ENCODE assay signal across 12 cellular contexts in genomic region chr16:70808371-70808770, GRCh38. TPM values are rescaled to one million over a fixed set of nuclear protein-coding genes. Genes with fewer than 3 reads are reported as not detected.
A peak's percentile ranks its signal among the peaks of the same experiment; 100 is the strongest.
DNase-seq lines count a peak whose midpoint lies in the region; TF ChIP-seq lines count a peak whose summit lies in the region.
"Had no signal": no experiment of that assay in that cellular context is flagged by ENCODE, and none has a peak within 500 bp of the region (broad histone marks: within the 10 kb centered on the region; RNA-seq: fewer than 3 reads in every experiment).

No MANE protein-coding gene starts in this region.

- peak; percentile 18 for DNase-seq in A673 (ENCODE audit: low spot score)
- peak; percentile 7 for DNase-seq in RKO (ENCODE audit: low spot score)
- DNase-seq in fibroblast of the aortic adventitia (ENCODE audit: low read depth), result no peak
- no peak for DNase-seq in vagina (ENCODE audit: extremely low spot score in 2 of 2)
- DNase-seq in GM19240 (ENCODE audit: insufficient read length, low spot score), result no peak
- no peak for DNase-seq in MG63
- DNase-seq in NCI-H1092 (lab: John Stamatoyannopoulos, UW), result no peak
- DNase-seq: activated CD8-positive, alpha-beta memory T cell treated with anti-CD3 and anti-CD28 coated beads for 24 hours; activated gamma-delta T cell; gastrocnemius medialis; stimulated activated naive CD4-positive, alpha-beta T cell treated with Interleukin-2 at 50 U/mL for 16 hours had no signal

- H3K4me1 ChIP-seq in A673 (ENCODE audit: insufficient read depth, low read length, poor library complexity, severe bottlenecking) (no peaks in the 10 kb centered on the region), vagina (no peaks in the 10 kb centered on the region)
- H3K4me1 ChIP-seq: gastrocnemius medialis had no signal

- H3K9me3 ChIP-seq in A673 (ENCODE audit: low read depth, low read length, poor library complexity, severe bottlenecking), result no peaks in the 10 kb centered on the region
- H3K9me3 ChIP-seq in vagina, result no peaks in the 10 kb centered on the region
- 0 out of 2 replicates have a peak, but pooled peaks cover 2% of the 10 kb centered on the region for H3K9me3 ChIP-seq in MG63
- H3K9me3 ChIP-seq: gastrocnemius medialis had no signal

- no peak for TF ChIP-seq POLR2A in vagina (IDR thresholded peaks at IDR 0.05)

- no peak overlapping the region for H3K4me3 ChIP-seq in A673 (ENCODE audit: low read depth, low read length, poor library complexity, severe bottlenecking)
- H3K4me3 ChIP-seq in fibroblast of the aortic adventitia (ENCODE audit: low read depth, low read length), result no peak overlapping the region
- no peak overlapping the region for H3K4me3 ChIP-seq in vagina
- no peak overlapping the region for H3K4me3 ChIP-seq in MG63
- H3K4me3 ChIP-seq: gastrocnemius medialis had no signal

- CTCF ChIA-PET in A673 (lab: Charles Lee), result no interaction called here

- 0 out of 2 replicates have a peak, but pooled peaks have one; percentile 22 for TF ChIP-seq CTCF in A673 (conservative IDR thresholded peaks at IDR 0.05; ENCODE audit: low read depth, low read length)
- TF ChIP-seq CTCF in GM12874 (IDR thresholded peaks at IDR 0.05; ENCODE audit: insufficient read depth, low read depth, low read length), result peak; percentile 25; the same call in 1 of the 2 replicates
- TF ChIP-seq CTCF in fibroblast of the aortic adventitia (IDR thresholded peaks at IDR 0.05; ENCODE audit: insufficient read depth, low read length), result peak; percentile 8
- TF ChIP-seq CTCF in vagina (IDR thresholded peaks at IDR 0.05), result no peak

- POLR2A ChIA-PET in A673 (lab: Charles Lee; ENCODE audit: low non-redundant PET), result interaction anchor here (0.6 kb wide), 1 partner anchor 756 kb away, joined by 5 read pairs; no protein-coding TSS in a partner anchor

- H3K36me3 ChIP-seq in A673 (ENCODE audit: insufficient read depth, low read length, poor library complexity, severe bottlenecking) (no peaks in the 10 kb centered on the region), vagina (no peaks in the 10 kb centered on the region), MG63 (no peaks in the 10 kb centered on the region)
- H3K36me3 ChIP-seq: gastrocnemius medialis had no signal

- intact Hi-C loops in A673 (cut with micrococcal nuclease; ENCODE audit: unreplicated experiment), result no loop called here
- intact Hi-C loops in vagina (cut with DNase I), result no loop called here

- H3K27me3 ChIP-seq in A673 (replicated peaks; ENCODE audit: insufficient read depth, low read depth, low read length, poor library complexity) (peaks cover 23% of the 10 kb centered on the region), vagina (no peaks in the 10 kb centered on the region), MG63 (no peaks in the 10 kb centered on the region)

- no TSS peak for BruUV-seq in A673 (replicated peaks; lab: Mats Ljungman, UMichigan)

- no peak overlapping the region for H3K27ac ChIP-seq in A673 (ENCODE audit: low read depth, low read length, poor library complexity, severe bottlenecking)
- H3K27ac ChIP-seq in vagina, result no peak overlapping the region
- H3K27ac ChIP-seq: gastrocnemius medialis had no signal

RNA-seq across cellular contexts. Expression of gene VAC14, which starts 7.4 kb away (rescaled TPM):
- total RNA-seq in A673 (2021) (46.6 and 47.2 TPM in 2 replicates), fibroblast of the aortic adventitia (ENCODE audit: low replicate concordance) (29.7 and 30.8 TPM in 2 replicates), vagina (38.1 TPM)
- 8.9 and 15.4 TPM in 2 replicates for total RNA-seq in MG63 (2014; rRNA removed; shearing (Covaris generic); ENCODE audit: low replicate concordance)

Comparison
In these comparisons a context has a peak if more than half of its experiments do, and no peak if none do; other contexts are left out.
1. DNase-seq: peak in A673 (single experiment) and RKO (single experiment); none in fibroblast of the aortic adventitia (single experiment), vagina (0 of 2), GM19240 (single experiment), MG63 (single experiment) and NCI-H1092 (single experiment).
2. CTCF ChIP-seq: peak in A673 (single experiment), GM12874 (single experiment) and fibroblast of the aortic adventitia (single experiment); none in vagina (0 of 3).